In the genomic region with DNA sequence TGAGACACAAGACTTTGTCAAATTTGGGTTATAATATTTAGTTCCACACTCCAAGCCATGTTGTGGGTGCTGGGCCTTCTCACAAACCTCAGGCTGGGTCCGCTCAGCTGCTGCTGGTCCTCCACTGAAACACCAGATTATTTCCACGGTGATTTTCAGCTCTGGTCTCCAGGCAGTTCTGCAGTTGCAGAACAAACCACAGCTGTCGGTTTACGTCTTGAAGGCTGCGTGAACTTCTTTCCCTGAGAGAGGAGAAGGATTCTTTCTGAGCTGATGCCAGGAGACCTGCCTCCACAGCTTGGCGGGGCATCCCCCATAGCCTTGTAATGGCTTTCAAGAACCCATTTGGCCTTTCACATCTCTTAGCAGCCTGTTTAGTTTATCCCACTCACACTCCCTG, we compare ENCODE assay signal across 1 cellular context.
TF ChIP-seq lines count a peak whose summit lies in the region.

No MANE protein-coding gene starts in this region.

TF ChIP-seq in K562, 482 proteins besides CTCF, POLR2A, EP300 and RAD21 (continued from another document):
- TF ChIP-seq ELK1 (CRISPR knock-in tag; IDR thresholded peaks at IDR 0.05), result no peak
